ENCODE assay signal across 10 cellular contexts in the genomic region with DNA sequence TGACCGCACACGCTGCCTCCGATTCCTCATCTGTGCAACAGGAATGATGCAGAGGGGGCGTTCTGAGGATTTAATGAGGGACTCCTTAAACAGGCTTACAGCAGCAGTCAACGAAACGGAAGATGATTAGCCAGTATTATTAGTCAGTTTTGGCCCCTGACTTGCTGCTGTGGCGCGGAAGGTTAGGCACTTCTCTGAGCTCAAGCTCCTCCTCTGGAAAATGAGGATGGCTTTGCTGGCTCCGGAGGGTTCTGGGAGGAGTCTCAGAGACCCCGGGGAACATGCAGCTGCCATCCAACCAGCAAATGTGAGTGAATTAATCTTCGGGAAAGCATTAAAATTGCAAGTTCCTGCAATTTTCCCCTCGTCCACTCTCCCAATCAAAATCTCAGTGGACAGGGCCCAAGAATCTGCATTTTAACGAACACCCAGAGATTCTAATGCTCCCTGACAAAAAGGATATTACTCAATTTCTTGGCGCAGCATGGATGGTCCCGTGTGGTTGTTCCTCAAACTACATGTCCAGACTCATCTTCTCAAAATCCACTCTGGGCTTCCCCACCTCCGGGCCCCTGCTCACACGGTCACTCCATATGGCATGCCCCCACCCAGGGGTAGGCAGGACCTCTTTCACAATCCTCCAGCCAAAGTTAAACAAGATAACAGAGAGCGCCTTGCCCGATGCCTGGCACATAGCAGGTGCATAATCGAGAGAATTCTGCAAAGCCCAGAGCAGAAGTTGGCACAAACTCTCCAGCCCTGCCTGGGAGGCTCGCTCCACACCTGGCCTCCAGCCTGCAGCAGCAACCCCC. TPM values are rescaled to one million over a fixed set of nuclear protein-coding genes. Genes with fewer than 3 reads are reported as not detected.
DNase-seq lines count a peak whose midpoint lies in the region; ATAC-seq and TF ChIP-seq lines count a peak whose summit lies in the region.
"Had no signal": no experiment of that assay in that cellular context is flagged by ENCODE, and none has a peak within 500 bp of the region (broad histone marks: within the 10 kb centered on the region; RNA-seq: fewer than 3 reads in every experiment).

No MANE protein-coding gene starts in this region.

- H3K4me1 ChIP-seq in ACC112 (ENCODE audit: control insufficient read depth, insufficient read depth, low read length, unreplicated experiment) (peaks cover 9% of the 10 kb centered on the region), HCT116 (ENCODE audit: control insufficient read depth in 1 of 2, insufficient read depth in 2 of 2, low read length in 2 of 2) (peaks cover 6 to 50% of the 10 kb centered on the region in 2 experiments; a peak in 3 of 4 replicates), adipocyte (ENCODE audit: control insufficient read depth, insufficient read depth, low read length) (no peaks in the 10 kb centered on the region)

- peak overlapping the region; percentile 74 for H3K4me3 ChIP-seq in ACC112 (ENCODE audit: low read depth, low read length)
- peak overlapping the region; percentile 44 to 59 for H3K4me3 ChIP-seq in HCT116 (replicated peaks in 1 of 2; ENCODE audit: low read depth in 1 of 2, low read length in 2 of 2)
- H3K4me3 ChIP-seq in adipocyte (ENCODE audit: low read length) = peak overlapping the region; percentile 44
- peak overlapping the region; percentile 36 for H3K4me3 ChIP-seq in kidney epithelial cell (ENCODE audit: low read depth, low read length)

- no peak; a peak in 1 of 6 replicates for TF ChIP-seq CTCF in HCT116 (IDR thresholded peaks at IDR 0.05 in 2 of 3, conservative IDR thresholded peaks at IDR 0.05 in 1 of 3; ENCODE audit: borderline replicate concordance in 1 of 3, insufficient read depth in 1 of 3, low read depth in 2 of 3, low read length in 2 of 3)
- TF ChIP-seq CTCF in kidney epithelial cell (IDR thresholded peaks at IDR 0.05; ENCODE audit: insufficient read depth, low read length, poor library complexity, severe bottlenecking) = no peak

- CTCF ChIA-PET in HCT116 (lab: Charles Lee) = no interaction called here

- no peaks in the 10 kb centered on the region for H4K20me1 ChIP-seq in HCT116 (ENCODE audit: insufficient read depth)

- intact Hi-C loops in HCT116 (cut with micrococcal nuclease) = no loop called here

- H3K27ac ChIP-seq in ACC112 (ENCODE audit: low read depth, low read length) (no peak overlapping the region), HCT116 (ENCODE audit: low read depth, low read length) (peak overlapping the region; percentile 48; the same call in 1 of the 2 replicates)

- peak; percentile 32 for ATAC-seq in HCT116
- ATAC-seq in GM18498 (IDR thresholded peaks at IDR 0.05; ENCODE audit: unreplicated experiment) = no peak
- ATAC-seq in HG03469 (IDR thresholded peaks at IDR 0.05; ENCODE audit: unreplicated experiment) = no peak

- POLR2A ChIA-PET in HCT116 (lab: Charles Lee) = no interaction called here

- H3K9ac ChIP-seq in HCT116 (ENCODE audit: low read length) (peak overlapping the region; percentile 58), adipocyte (ENCODE audit: low read length) (no peak overlapping the region)

- TF ChIP-seq RAD21 in HCT116 (IDR thresholded peaks at IDR 0.05; ENCODE audit: low read depth) = no peak

- H3K36me3 ChIP-seq in ACC112 (ENCODE audit: insufficient read depth, low read length) (no peaks in the 10 kb centered on the region), HCT116 (ENCODE audit: control insufficient read depth in 1 of 2, insufficient read depth in 2 of 2, low read length in 2 of 2) (no peaks in the 10 kb centered on the region; a peak in 1 of 4 replicates), adipocyte (ENCODE audit: control insufficient read depth, insufficient read depth, low read length, severe bottlenecking) (no peaks in the 10 kb centered on the region), kidney epithelial cell (ENCODE audit: control insufficient read depth, insufficient read depth, low read length) (no peaks in the 10 kb centered on the region)

- H3K79me2 ChIP-seq in ACC112 (ENCODE audit: control insufficient read depth, insufficient read depth, low read length, unreplicated experiment) = no peaks in the 10 kb centered on the region
- peaks cover 93% of the 10 kb centered on the region for H3K79me2 ChIP-seq in HCT116 (ENCODE audit: insufficient read depth, low read length)

- RAD21 ChIA-PET in HCT116 (lab: Charles Lee; ENCODE audit: low non-redundant PET in 1 of 2, low total read pairs in 2 of 2, uncharacterized antibody in 2 of 2, unreplicated experiment in 2 of 2) = no interaction called here

- TF ChIP-seq POLR2A in HCT116 (IDR thresholded peaks at IDR 0.05; ENCODE audit: borderline replicate concordance, extremely low read depth, insufficient read depth, insufficient read length) = no peak

- BruUV-seq in HCT116 (replicated peaks; lab: Mats Ljungman, UMichigan) = no TSS peak

- H3K9me2 ChIP-seq in HCT116 (ENCODE audit: insufficient read depth) = no peaks in the 10 kb centered on the region

- no peak for DNase-seq in HCT116 (ENCODE audit: low read depth, low spot score)
- no peak for DNase-seq in adipocyte (ENCODE audit: low read depth)
- no peak for DNase-seq in kidney epithelial cell (ENCODE audit: low read depth)
- DNase-seq in NCI-H2107 (lab: John Stamatoyannopoulos, UW) = no peak
- DNase-seq in inferior parietal cortex (ENCODE audit: extremely low spot score) = no peak
- DNase-seq: GDM1, NCI-H1105 treated with DMSO at 0.1 percent for 48 hours had no signal

- no peak overlapping the region for H2AFZ ChIP-seq in ACC112 (ENCODE audit: low read length, unreplicated experiment)
- H2AFZ ChIP-seq in HCT116 (ENCODE audit: low read depth, low read length, poor library complexity, severe bottlenecking) = no peak overlapping the region

- H3K9me3 ChIP-seq in HCT116 (ENCODE audit: control insufficient read depth in 1 of 2, insufficient read depth in 1 of 2, low read depth in 1 of 2, low read length in 2 of 2) = no peaks in the 10 kb centered on the region
- H3K9me3 ChIP-seq in adipocyte (ENCODE audit: control insufficient read depth, low read length) = no peaks in the 10 kb centered on the region

- peak overlapping the region; percentile 85 for H3K4me2 ChIP-seq in HCT116 (ENCODE audit: low read length)

- no peaks in the 10 kb centered on the region for H3K27me3 ChIP-seq in ACC112 (ENCODE audit: insufficient read depth, low read length)
- no peaks in the 10 kb centered on the region for H3K27me3 ChIP-seq in HCT116 (ENCODE audit: insufficient read depth, low read length)
- H3K27me3 ChIP-seq in adipocyte (replicated peaks; ENCODE audit: control insufficient read depth, insufficient read depth, low read length) = peaks cover 60% of the 10 kb centered on the region
- no peaks in the 10 kb centered on the region for H3K27me3 ChIP-seq in kidney epithelial cell (ENCODE audit: control insufficient read depth, insufficient read depth, low read length)

TF ChIP-seq in HCT116, 20 proteins besides CTCF, POLR2A, EP300 and RAD21:
- no peak for TF ChIP-seq SIN3A (IDR thresholded peaks at IDR 0.05; ENCODE audit: low read depth)
- no peak for TF ChIP-seq EZH2 (IDR thresholded peaks at IDR 0.05)
- TF ChIP-seq SP1 (IDR thresholded peaks at IDR 0.05; ENCODE audit: low read depth) = no peak
- TF ChIP-seq CBX3 (IDR thresholded peaks at IDR 0.05; ENCODE audit: low read depth) = no peak
- TF ChIP-seq, protein P1, sequence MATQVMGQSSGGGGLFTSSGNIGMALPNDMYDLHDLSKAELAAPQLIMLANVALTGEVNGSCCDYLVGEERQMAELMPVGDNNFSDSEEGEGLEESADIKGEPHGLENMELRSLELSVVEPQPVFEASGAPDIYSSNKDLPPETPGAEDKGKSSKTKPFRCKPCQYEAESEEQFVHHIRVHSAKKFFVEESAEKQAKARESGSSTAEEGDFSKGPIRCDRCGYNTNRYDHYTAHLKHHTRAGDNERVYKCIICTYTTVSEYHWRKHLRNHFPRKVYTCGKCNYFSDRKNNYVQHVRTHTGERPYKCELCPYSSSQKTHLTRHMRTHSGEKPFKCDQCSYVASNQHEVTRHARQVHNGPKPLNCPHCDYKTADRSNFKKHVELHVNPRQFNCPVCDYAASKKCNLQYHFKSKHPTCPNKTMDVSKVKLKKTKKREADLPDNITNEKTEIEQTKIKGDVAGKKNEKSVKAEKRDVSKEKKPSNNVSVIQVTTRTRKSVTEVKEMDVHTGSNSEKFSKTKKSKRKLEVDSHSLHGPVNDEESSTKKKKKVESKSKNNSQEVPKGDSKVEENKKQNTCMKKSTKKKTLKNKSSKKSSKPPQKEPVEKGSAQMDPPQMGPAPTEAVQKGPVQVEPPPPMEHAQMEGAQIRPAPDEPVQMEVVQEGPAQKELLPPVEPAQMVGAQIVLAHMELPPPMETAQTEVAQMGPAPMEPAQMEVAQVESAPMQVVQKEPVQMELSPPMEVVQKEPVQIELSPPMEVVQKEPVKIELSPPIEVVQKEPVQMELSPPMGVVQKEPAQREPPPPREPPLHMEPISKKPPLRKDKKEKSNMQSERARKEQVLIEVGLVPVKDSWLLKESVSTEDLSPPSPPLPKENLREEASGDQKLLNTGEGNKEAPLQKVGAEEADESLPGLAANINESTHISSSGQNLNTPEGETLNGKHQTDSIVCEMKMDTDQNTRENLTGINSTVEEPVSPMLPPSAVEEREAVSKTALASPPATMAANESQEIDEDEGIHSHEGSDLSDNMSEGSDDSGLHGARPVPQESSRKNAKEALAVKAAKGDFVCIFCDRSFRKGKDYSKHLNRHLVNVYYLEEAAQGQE (IDR thresholded peaks at IDR 0.05; ENCODE audit: low read depth) = no peak

RNA-seq across cellular contexts. Expression of a gene that starts 6.4 kb away (rescaled TPM):
- total RNA-seq in HCT116 (2021; ENCODE audit: unreplicated experiment) (45.4 TPM), kidney epithelial cell (0.82 and 0.96 TPM in 2 replicates)
- polyA plus RNA-seq in HCT116 (2012) = 30.1 TPM in 2 replicates

Comparison
In these comparisons a context has a peak if more than half of its experiments do, and no peak if none do; other contexts are left out.
1. RNA of a gene that starts 6.4 kb away (total RNA-seq): 45.4 TPM in HCT116 (single experiment); 0.82 to 0.96 TPM in kidney epithelial cell; every median in the first group is over 10 times any median in the second.
2. Peak in every context shown above with its lines, with median percentiles within 50 percentile points of each other: H3K4me3 ChIP-seq.